Comparison of ENCODE assay signal across 29 cellular contexts in the genomic region with DNA sequence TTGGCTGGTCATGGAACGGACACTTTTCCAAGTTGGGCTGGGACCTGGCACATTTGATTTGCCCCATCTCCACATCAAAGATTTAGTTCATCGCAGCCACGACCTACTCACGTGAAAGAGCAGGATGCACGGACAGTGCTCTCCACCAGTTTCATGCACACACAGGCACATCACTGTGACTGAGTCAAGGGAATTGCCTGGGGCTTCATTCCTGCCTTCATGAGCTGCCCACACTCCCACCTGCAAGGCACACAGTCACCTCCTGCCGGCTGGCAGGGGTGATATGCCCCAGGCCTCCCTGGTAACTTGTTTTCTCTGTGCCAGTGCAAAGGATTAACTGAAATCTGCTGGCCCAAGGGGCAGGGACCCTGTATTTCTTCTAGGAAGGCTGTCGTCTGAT. TPM values are rescaled to one million over a fixed set of nuclear protein-coding genes. Genes with fewer than 3 reads are reported as not detected.
"Had no signal": no experiment of that assay in that cellular context is flagged by ENCODE, and none has a peak within 500 bp of the region (broad histone marks: within the 10 kb centered on the region; RNA-seq: fewer than 3 reads in every experiment).

No MANE protein-coding gene starts in this region.

- H3K9me3 ChIP-seq: ascending aorta, MG63, SJCRH30 had no signal

- H3K9me3 Mint-ChIP-seq: activated CD4-positive, alpha-beta T cell treated with anti-CD3 and anti-CD28 coated beads, Interleukin-2, amount 10 ng/mL, durations not matched to agents 24 days and 14 days; activated CD8-positive, alpha-beta T cell treated with anti-CD3 and anti-CD28 coated beads for 36 hours; activated naive CD4-positive, alpha-beta T cell treated with anti-CD3 and anti-CD28 coated beads, Interleukin-2, amount 50 U/mL, for 24 hours; activated naive CD8-positive, alpha-beta T cell treated with anti-CD3 and anti-CD28 coated beads, Interleukin-2, amount 10 ng/mL, durations not matched to agents 7 days and 5 days; activated T-cell treated with anti-CD3 and anti-CD28 coated beads, Interleukin-2, amount 50 U/mL, for 72 hours; activated T-helper 2 cell treated with anti-CD3 and anti-CD28 coated beads, Interferon-gamma antibody, Interleukin-2, Interleukin-4, amounts not matched to agents 10 μg/mL and 5 μg/mL and 100 μg/mL, durations not matched to agents 14 hours and 24 hours and 36 hours; T-helper 1 cell treated with Interleukin-12 subunit alpha and Interleukin-12 subunit beta and Interleukin-4 antibody, amounts not matched to agents 30 μg/mL and 1 μg/mL, for 36 hours; T-helper 2 cell treated with Interferon-gamma antibody and Interleukin-4, amounts not matched to agents 5 μg/mL and 100 μg/mL, for 36 hours had no signal

- DNase-seq: activated CD4-positive, alpha-beta T cell treated with anti-CD3 and anti-CD28 coated beads, Interleukin-2, amount 50 U/mL, for 4 hours; activated CD8-positive, alpha-beta T cell treated with anti-CD3 and anti-CD28 coated beads for 36 hours; activated gamma-delta T cell; activated naive CD4-positive, alpha-beta T cell treated with Interleukin-2 at 50 U/mL for 16 hours; activated naive CD8-positive, alpha-beta T cell treated with anti-CD3 and anti-CD28 coated beads, Interleukin-2, amount 10 ng/mL, durations not matched to agents 7 days and 5 days; activated T-cell treated with anti-CD3 and anti-CD28 coated beads, Interleukin-2, amount 50 U/mL, for 1 hour; activated T-cell treated with anti-CD3 and anti-CD28 coated beads, Interleukin-2, amount 50 U/mL, for 72 hours; amygdala; KBM-7; MG63; NCI-H1092; NCI-H1436 treated with DMSO at 0.1 percent for 48 hours; NCI-H1694 treated with DMSO at 0.1 percent for 48 hours; NCI-H2029; NCI-H345; NCI-H524 treated with DMSO at 0.1 percent for 48 hours; SHP77; SJCRH30 had no signal

- H3K4me1 Mint-ChIP-seq: activated CD4-positive, alpha-beta T cell treated with anti-CD3 and anti-CD28 coated beads, Interleukin-2, amount 10 ng/mL, durations not matched to agents 24 days and 14 days; activated naive CD4-positive, alpha-beta T cell treated with anti-CD3 and anti-CD28 coated beads, Interleukin-2, amount 50 U/mL, for 24 hours; activated naive CD8-positive, alpha-beta T cell treated with anti-CD3 and anti-CD28 coated beads, Interleukin-2, amount 10 ng/mL, durations not matched to agents 7 days and 5 days had no signal

- H3K4me1 ChIP-seq: ascending aorta, SJCRH30 had no signal

- H3K27ac ChIP-seq: ascending aorta, SJCRH30, SK-N-MC had no signal

- H3K36me3 Mint-ChIP-seq: activated naive CD4-positive, alpha-beta T cell treated with anti-CD3 and anti-CD28 coated beads, Interleukin-2, amount 50 U/mL, for 24 hours; activated naive CD8-positive, alpha-beta T cell treated with anti-CD3 and anti-CD28 coated beads, Interleukin-2, amount 10 ng/mL, durations not matched to agents 7 days and 5 days had no signal

- H3K27ac Mint-ChIP-seq: activated CD4-positive, alpha-beta T cell treated with anti-CD3 and anti-CD28 coated beads, Interleukin-2, amount 10 ng/mL, durations not matched to agents 24 days and 14 days; activated CD8-positive, alpha-beta T cell treated with anti-CD3 and anti-CD28 coated beads for 36 hours; activated naive CD4-positive, alpha-beta T cell treated with anti-CD3 and anti-CD28 coated beads, Interleukin-2, amount 50 U/mL, for 24 hours; activated naive CD8-positive, alpha-beta T cell treated with anti-CD3 and anti-CD28 coated beads, Interleukin-2, amount 10 ng/mL, durations not matched to agents 7 days and 5 days; activated T-cell treated with anti-CD3 and anti-CD28 coated beads, Interleukin-2, amount 50 U/mL, for 72 hours; activated T-helper 2 cell treated with anti-CD3 and anti-CD28 coated beads, Interferon-gamma antibody, Interleukin-2, Interleukin-4, amounts not matched to agents 10 μg/mL and 5 μg/mL and 100 μg/mL, durations not matched to agents 14 hours and 24 hours and 36 hours; T-helper 1 cell treated with Interleukin-12 subunit alpha and Interleukin-12 subunit beta and Interleukin-4 antibody, amounts not matched to agents 30 μg/mL and 1 μg/mL, for 36 hours; T-helper 2 cell treated with Interferon-gamma antibody and Interleukin-4, amounts not matched to agents 5 μg/mL and 100 μg/mL, for 36 hours had no signal

- H3K4me3 ChIP-seq: ascending aorta, MG63, SJCRH30, SK-N-MC had no signal

- ATAC-seq: activated CD8-positive, alpha-beta T cell treated with anti-CD3 and anti-CD28 coated beads for 36 hours; activated T-cell treated with anti-CD3 and anti-CD28 coated beads, Interleukin-2, amount 50 U/mL, for 72 hours had no signal

- H3K36me3 ChIP-seq: ascending aorta, MG63, SJCRH30 had no signal

- H3K4me3 Mint-ChIP-seq: activated CD4-positive, alpha-beta T cell treated with anti-CD3 and anti-CD28 coated beads, Interleukin-2, amount 10 ng/mL, durations not matched to agents 24 days and 14 days; activated CD8-positive, alpha-beta T cell treated with anti-CD3 and anti-CD28 coated beads for 36 hours; activated naive CD4-positive, alpha-beta T cell treated with anti-CD3 and anti-CD28 coated beads, Interleukin-2, amount 50 U/mL, for 24 hours; activated naive CD8-positive, alpha-beta T cell treated with anti-CD3 and anti-CD28 coated beads, Interleukin-2, amount 10 ng/mL, durations not matched to agents 7 days and 5 days; activated T-cell treated with anti-CD3 and anti-CD28 coated beads, Interleukin-2, amount 50 U/mL, for 72 hours; T-helper 1 cell treated with Interleukin-12 subunit alpha and Interleukin-12 subunit beta and Interleukin-4 antibody, amounts not matched to agents 30 μg/mL and 1 μg/mL, for 36 hours; T-helper 2 cell treated with Interferon-gamma antibody and Interleukin-4, amounts not matched to agents 5 μg/mL and 100 μg/mL, for 36 hours had no signal

- H3K27me3 ChIP-seq: ascending aorta, MG63, SJCRH30 had no signal

RNA-seq across cellular contexts. Expression of gene CST1, which starts 23.3 kb away (rescaled TPM):
- total RNA-seq: activated CD4-positive, alpha-beta T cell treated with anti-CD3 and anti-CD28 coated beads, Interleukin-2, amount 10 ng/mL, durations not matched to agents 24 days and 14 days; activated CD8-positive, alpha-beta memory T cell treated with anti-CD3 and anti-CD28 coated beads for 36 hours; activated CD8-positive, alpha-beta T cell treated with anti-CD3 and anti-CD28 coated beads for 36 hours; activated naive CD8-positive, alpha-beta T cell treated with anti-CD3 and anti-CD28 coated beads, Interleukin-2, amount 10 ng/mL, durations not matched to agents 7 days and 5 days; activated T-cell treated with anti-CD3 and anti-CD28 coated beads, Interleukin-2, amount 50 U/mL, for 72 hours; activated T-helper 2 cell treated with anti-CD3 and anti-CD28 coated beads, Interferon-gamma antibody, Interleukin-2, Interleukin-4, amounts not matched to agents 10 μg/mL and 5 μg/mL and 100 μg/mL, durations not matched to agents 14 hours and 24 hours and 36 hours; ascending aorta; cardiac septum; NCI-H460; SJCRH30 had no signal
- polyA plus RNA-seq: adipose tissue had no signal

RNA-seq across cellular contexts. Expression of gene CST2, which starts 52.4 kb away (rescaled TPM):
- total RNA-seq: activated CD4-positive, alpha-beta T cell treated with anti-CD3 and anti-CD28 coated beads, Interleukin-2, amount 10 ng/mL, durations not matched to agents 24 days and 14 days; activated CD8-positive, alpha-beta memory T cell treated with anti-CD3 and anti-CD28 coated beads for 36 hours; activated CD8-positive, alpha-beta T cell treated with anti-CD3 and anti-CD28 coated beads for 36 hours; activated naive CD8-positive, alpha-beta T cell treated with anti-CD3 and anti-CD28 coated beads, Interleukin-2, amount 10 ng/mL, durations not matched to agents 7 days and 5 days; activated T-cell treated with anti-CD3 and anti-CD28 coated beads, Interleukin-2, amount 50 U/mL, for 72 hours; activated T-helper 2 cell treated with anti-CD3 and anti-CD28 coated beads, Interferon-gamma antibody, Interleukin-2, Interleukin-4, amounts not matched to agents 10 μg/mL and 5 μg/mL and 100 μg/mL, durations not matched to agents 14 hours and 24 hours and 36 hours; ascending aorta; cardiac septum; NCI-H460; SJCRH30 had no signal
